In genomic region chr4:182698212-182698611, GRCh38 we compare ENCODE assay signal across 20 cellular contexts.
"Had no signal": no experiment of that assay in that cellular context is flagged by ENCODE, and none has a peak within 500 bp of the region (broad histone marks: within the 10 kb centered on the region; RNA-seq: fewer than 3 reads in every experiment).

No MANE protein-coding gene starts in this region.

- H3K9me3 ChIP-seq: ovary, thyroid gland had no signal

- H3K27me3 ChIP-seq: hepatocyte, ovary, thyroid gland had no signal

- H3K79me2 ChIP-seq: hepatocyte had no signal

- H3K4me2 ChIP-seq: hepatocyte had no signal

- H3K4me1 ChIP-seq: thyroid gland had no signal

- H3K36me3 ChIP-seq: ovary, thyroid gland had no signal

- H3K27ac ChIP-seq: coronary artery, epithelial cell of prostate, hepatocyte, ovary, thyroid gland had no signal

- ATAC-seq: activated CD4-positive, alpha-beta T cell treated with anti-CD3 and anti-CD28 coated beads for 36 hours; activated T-cell treated with anti-CD3 and anti-CD28 coated beads, Interleukin-2, amount 50 U/mL, for 4 hours; left cardiac atrium; natural killer cell treated with Interleukin-12 subunit alpha and Interleukin-12 subunit beta and Interleukin-15 and Interleukin-18, amount 100 ng/mL, for 72 hours; right cardiac atrium had no signal

- DNase-seq: activated B cell treated with CpG ODN at 0.5 μM for 24 hours; activated CD4-positive, alpha-beta T cell treated with anti-CD3 and anti-CD28 coated beads for 36 hours; activated CD4-positive, alpha-beta T cell treated with anti-CD3 and anti-CD28 coated beads, Interleukin-2, amount 50 U/mL, for 48 hours; activated CD8-positive, alpha-beta memory T cell treated with anti-CD3 and anti-CD28 coated beads, Interleukin-2, amount 50 U/mL, for 48 hours; activated naive CD4-positive, alpha-beta T cell treated with Interleukin-2 at 50 U/mL for 16 hours; activated naive CD8-positive, alpha-beta T cell treated with anti-CD3 and anti-CD28 coated beads for 36 hours; activated T-cell treated with anti-CD3 and anti-CD28 coated beads, Interleukin-2, amount 50 U/mL, for 4 hours; amniotic stem cell; endodermal cell; left cardiac atrium; ovary; right cardiac atrium; stimulated activated CD4-positive, alpha-beta T cell treated with anti-CD3 and anti-CD28 coated beads, Interleukin-1b, Interleukin-23, amount 100 ng/mL, for 48 hours; substantia nigra; T1000; thyroid gland had no signal

- H3K4me3 ChIP-seq: coronary artery, hepatocyte, ovary, thyroid gland had no signal
